Comparison of ENCODE assay signal across 15 cellular contexts in the genomic region with DNA sequence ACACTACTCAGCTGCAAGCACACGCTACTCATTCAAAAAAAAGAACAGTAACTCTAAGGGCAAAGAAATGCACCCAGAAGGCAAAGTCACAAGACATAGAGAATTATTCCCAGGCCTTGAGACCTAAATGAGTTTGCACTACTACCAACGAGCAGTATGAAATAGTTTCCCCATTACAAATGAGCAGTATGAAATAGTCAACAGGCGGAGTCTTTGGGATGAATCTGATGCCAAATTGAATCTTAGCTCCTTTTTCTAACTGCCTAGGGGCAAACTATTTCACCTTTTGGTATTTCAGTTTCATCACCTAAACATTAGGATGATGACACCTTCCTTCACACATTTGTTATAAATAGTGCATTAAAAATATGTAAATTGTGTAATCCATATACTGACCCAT.
"Had no signal": no experiment of that assay in that cellular context is flagged by ENCODE, and none has a peak within 500 bp of the region (broad histone marks: within the 10 kb centered on the region; RNA-seq: fewer than 3 reads in every experiment).

No MANE protein-coding gene starts in this region.

- ATAC-seq: left ventricle myocardium superior had no signal

- H3K9me3 ChIP-seq: colonic mucosa had no signal

- FAIRE-seq: kidney had no signal

- H3K4me3 ChIP-seq: cardiac muscle cell, colonic mucosa had no signal

- H3K27me3 ChIP-seq: cardiac muscle cell, colonic mucosa had no signal

- H3K36me3 ChIP-seq: cardiac muscle cell, colonic mucosa had no signal

- DNase-seq: activated CD4-positive, alpha-beta memory T cell treated with anti-CD3 and anti-CD28 coated beads for 36 hours; activated CD4-positive, CD25-positive, alpha-beta regulatory T cell treated with anti-CD3 and anti-CD28 coated beads, Interleukin-2, amount 50 U/mL, for 72 hours; activated gamma-delta T cell; activated naive CD8-positive, alpha-beta T cell treated with anti-CD3 and anti-CD28 coated beads, Interleukin-2, amount 10 ng/mL, durations not matched to agents 7 days and 5 days; activated T-cell treated with anti-CD3 and anti-CD28 coated beads, Interleukin-2, amount 50 U/mL, for 48 hours; aorta; colonic mucosa; head of caudate nucleus; kidney; left ventricle myocardium superior; mesendoderm; stimulated activated CD4-positive, alpha-beta T cell treated with anti-CD3 and anti-CD28 coated beads, Interleukin-4, amount 100 ng/mL, for 1 hour; stimulated activated CD8-positive, alpha-beta memory T cell treated with anti-CD3 and anti-CD28 coated beads, Interleukin-4, amount 100 ng/mL, for 48 hours; SW 1271 had no signal

- H3K27ac ChIP-seq: cardiac muscle cell, colonic mucosa had no signal

- H3K4me1 ChIP-seq: colonic mucosa had no signal
